28 cellular contexts compared by ENCODE assay signal in the genomic region with DNA sequence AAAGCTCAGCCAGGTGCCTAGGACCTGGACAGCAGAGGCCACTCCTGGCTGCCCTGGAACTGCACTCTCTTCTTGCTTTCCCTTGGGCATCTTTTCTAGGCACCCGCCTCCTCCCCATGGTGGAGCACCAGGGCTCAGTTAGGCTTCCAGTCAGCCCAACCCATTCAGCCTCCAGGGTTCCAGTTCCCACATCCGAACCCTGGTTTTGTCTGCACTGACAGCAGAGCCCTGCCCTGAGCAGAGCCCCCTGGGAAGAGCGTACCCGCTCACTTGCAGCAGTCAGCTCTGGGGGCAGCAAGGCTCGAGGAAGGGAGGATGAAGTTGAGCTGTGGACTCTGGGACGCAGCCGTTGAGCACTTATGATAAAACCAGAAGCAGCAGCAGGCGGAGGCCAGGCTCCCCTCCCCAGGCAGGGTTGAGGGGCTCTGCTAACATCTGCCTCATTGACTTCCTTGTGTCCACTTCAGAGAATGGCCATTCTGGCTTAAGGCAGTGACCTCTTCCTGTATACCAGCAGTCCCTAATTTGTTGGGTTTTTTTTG.
"Had no signal": no experiment of that assay in that cellular context is flagged by ENCODE, and none has a peak within 500 bp of the region (broad histone marks: within the 10 kb centered on the region; RNA-seq: fewer than 3 reads in every experiment).

No MANE protein-coding gene starts in this region.

- H3K4me3 ChIP-seq: cardiac muscle cell, esophagus squamous epithelium, hepatocyte, neural progenitor cell, ovary, right lobe of liver, thyroid gland had no signal

- H3K36me3 Mint-ChIP-seq: naive thymus-derived CD4-positive, alpha-beta T cell; neural progenitor cell had no signal

- DNase-seq: cortex of kidney; effector memory CD8-positive, alpha-beta T cell; erythroblast; esophagus squamous epithelium; foreskin melanocyte; head of caudate nucleus; kidney glomerular epithelial cell; mammary epithelial cell; mesendoderm; midbrain; naive thymus-derived CD4-positive, alpha-beta T cell; nucleus accumbens; ovary; retina; small intestine; stimulated activated CD4-positive, alpha-beta T cell treated with anti-CD3 and anti-CD28 coated beads, Interleukin-12 subunit alpha, Interleukin-12 subunit beta, amount 100 ng/mL, for 4 hours; stimulated activated CD4-positive, alpha-beta T cell treated with anti-CD3 and anti-CD28 coated beads, Interleukin-1b, Interleukin-23, amount 100 ng/mL, for 48 hours; stimulated activated CD4-positive, alpha-beta T cell treated with anti-CD3 and anti-CD28 coated beads, Interleukin-4, amount 100 ng/mL, for 1 hour; stimulated activated CD8-positive, alpha-beta memory T cell treated with anti-CD3 and anti-CD28 coated beads, Interleukin-4, amount 100 ng/mL, for 48 hours; stimulated activated naive CD4-positive, alpha-beta T cell; stimulated activated naive CD8-positive, alpha-beta T cell treated with anti-CD3 and anti-CD28 coated beads, Interleukin-15, amount 100 ng/mL, for 72 hours; thyroid gland; trophoblast cell had no signal

- H3K36me3 ChIP-seq: cardiac muscle cell, neural progenitor cell, ovary, right lobe of liver, thyroid gland had no signal

- ATAC-seq: effector memory CD8-positive, alpha-beta T cell; naive thymus-derived CD4-positive, alpha-beta T cell; right lobe of liver; stimulated activated naive CD8-positive, alpha-beta T cell treated with anti-CD3 and anti-CD28 coated beads, Interleukin-15, amount 100 ng/mL, for 72 hours had no signal

- H3K9me3 Mint-ChIP-seq: effector memory CD8-positive, alpha-beta T cell; nephron; neural progenitor cell; stimulated activated naive CD8-positive, alpha-beta T cell treated with anti-CD3 and anti-CD28 coated beads, Interleukin-15, amount 100 ng/mL, for 72 hours had no signal

- H3K4me3 Mint-ChIP-seq: effector memory CD8-positive, alpha-beta T cell; naive thymus-derived CD4-positive, alpha-beta T cell; nephron; neural progenitor cell; stimulated activated naive CD8-positive, alpha-beta T cell treated with anti-CD3 and anti-CD28 coated beads, Interleukin-15, amount 100 ng/mL, for 72 hours had no signal

- H3K9ac ChIP-seq: neural progenitor cell had no signal

- H3K9me3 ChIP-seq: esophagus squamous epithelium, ovary, right lobe of liver, thyroid gland had no signal

- H3K27me3 ChIP-seq: esophagus squamous epithelium, hepatocyte, ovary, right lobe of liver, thyroid gland had no signal

- H2AFZ ChIP-seq: hepatocyte, neural progenitor cell had no signal

- H3K27ac ChIP-seq: cardiac muscle cell, hepatocyte, neural progenitor cell, ovary, right lobe of liver, thyroid gland had no signal

- H3K27ac Mint-ChIP-seq: effector memory CD8-positive, alpha-beta T cell; naive thymus-derived CD4-positive, alpha-beta T cell; neural progenitor cell; stimulated activated naive CD8-positive, alpha-beta T cell treated with anti-CD3 and anti-CD28 coated beads, Interleukin-15, amount 100 ng/mL, for 72 hours had no signal

- H3K4me2 ChIP-seq: hepatocyte, neural progenitor cell had no signal
